In the genomic region with DNA sequence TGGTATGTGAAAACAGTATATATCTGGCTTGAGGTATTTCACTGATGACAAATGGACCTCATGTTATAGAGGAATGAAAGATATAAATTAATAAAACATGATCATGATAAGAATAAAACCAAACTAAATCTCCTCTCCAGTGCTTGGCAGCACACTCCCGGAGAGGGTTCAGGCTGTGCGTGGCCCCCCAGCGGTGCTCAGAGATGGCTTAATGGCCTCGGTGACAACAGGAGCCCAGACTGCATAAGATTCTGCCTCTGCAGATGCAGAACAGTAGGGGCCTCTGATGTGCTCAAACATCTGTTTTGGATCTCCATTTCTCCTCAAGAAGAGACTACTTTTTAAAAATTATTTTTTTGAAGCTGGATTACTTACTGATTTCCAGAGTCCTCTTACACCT, we compare ENCODE assay signal across 5 cellular contexts.
A peak's percentile ranks its signal among the peaks of the same experiment; 100 is the strongest.
DNase-seq lines count a peak whose midpoint lies in the region; TF ChIP-seq lines count a peak whose summit lies in the region.
"Not testable (repeated sequence)": the region's sequence is repeated elsewhere in the genome, so short reads cannot be mapped to it uniquely, and the experiment has no call there.

No MANE protein-coding gene starts in this region.

- not testable (repeated sequence) for H4K20me1 ChIP-seq in BLaER1

- not testable (repeated sequence) for H3K9me3 ChIP-seq in BLaER1; SK-N-MC (ENCODE audit: low read depth, low read length)

- not testable (repeated sequence) for TF ChIP-seq CTCF in osteocyte (IDR thresholded peaks at IDR 0.05)

- not testable (repeated sequence) for H3K9me3 Mint-ChIP-seq in osteocyte (ENCODE audit: unreplicated experiment)

- H3K4me2 ChIP-seq in BLaER1: peak overlapping the region; percentile 22; the same call in 1 of the 2 replicates

- peak; percentile 48 for DNase-seq in NCI-H1092 treated with DMSO at 0.1 percent for 48 hours (lab: John Stamatoyannopoulos, UW)
- peak; percentile 22 for DNase-seq in NCI-H345 (lab: John Stamatoyannopoulos, UW)
- not testable (repeated sequence) for DNase-seq in SK-N-MC (ENCODE audit: low read depth, low spot score)
- DNase-seq in osteocyte (ENCODE audit: extremely low spot score, unreplicated experiment): peak; percentile 63

- not testable (repeated sequence) for H3K9ac ChIP-seq in BLaER1
- peak overlapping the region; percentile 10 for H3K9ac ChIP-seq in SK-N-MC (ENCODE audit: insufficient read length)

- H3K4me1 Mint-ChIP-seq in osteocyte (ENCODE audit: unreplicated experiment): not testable (repeated sequence)

- not testable (repeated sequence) for H3K4me3 Mint-ChIP-seq in osteocyte (ENCODE audit: unreplicated experiment)

- not testable (repeated sequence) for H3K36me3 ChIP-seq in BLaER1; SK-N-MC (ENCODE audit: insufficient read depth, low read length)

- peaks cover 17% of the 10 kb centered on the region for H3K27me3 Mint-ChIP-seq in osteocyte (ENCODE audit: unreplicated experiment)

- H3K4me3 ChIP-seq in BLaER1, SK-N-MC: not testable (repeated sequence)

- not testable (repeated sequence) for H3K27ac ChIP-seq in BLaER1
- H3K27ac ChIP-seq in SK-N-MC: peak overlapping the region; percentile 25; the same call in 1 of the 2 replicates

- not testable (repeated sequence) for H3K4me1 ChIP-seq in BLaER1

- not testable (repeated sequence) for H3K27ac Mint-ChIP-seq in osteocyte (ENCODE audit: unreplicated experiment)

- H3K36me3 Mint-ChIP-seq in osteocyte (ENCODE audit: unreplicated experiment): not testable (repeated sequence)

- not testable (repeated sequence) for H3K27me3 ChIP-seq in BLaER1
